23 cellular contexts compared by ENCODE assay signal in the genomic region with DNA sequence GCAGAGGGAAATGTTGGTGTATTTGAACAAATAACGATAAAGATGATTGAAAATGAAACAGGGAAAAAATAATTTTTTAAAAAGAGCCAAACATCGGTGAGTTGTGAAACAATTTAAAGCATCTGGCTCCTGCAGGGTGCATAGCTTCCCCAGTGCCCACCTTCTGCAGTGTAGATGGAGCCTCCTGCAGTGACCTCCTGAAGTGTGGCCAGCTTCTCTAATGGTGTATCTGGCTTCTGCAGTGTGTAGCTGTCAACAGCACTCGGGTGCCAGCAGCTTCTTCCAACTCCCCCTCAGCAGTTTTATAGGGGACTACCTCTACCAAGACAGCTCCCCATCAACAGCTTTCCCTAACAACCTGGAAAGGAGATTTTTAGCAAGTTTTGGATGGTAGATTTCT.
"Had no signal": no experiment of that assay in that cellular context is flagged by ENCODE, and none has a peak within 500 bp of the region (broad histone marks: within the 10 kb centered on the region; RNA-seq: fewer than 3 reads in every experiment).

No MANE protein-coding gene starts in this region.

- H3K9ac ChIP-seq: KMS-11, SK-N-SH had no signal

- H3K36me3 Mint-ChIP-seq: IgD-negative memory B cell, T-cell had no signal

- H3K27ac ChIP-seq: KMS-11, RWPE1 had no signal

- DNase-seq: Kasumi-1, MM.1S, NCI-H1092 treated with DMSO at 0.1 percent for 48 hours, NCI-H1436, NCI-H187, NCI-H2029, NCI-H2081 treated with DMSO at 0.1 percent for 48 hours, NCI-H2171, NCI-H226, NCI-H524, NCI-H526 treated with DMSO at 0.1 percent for 48 hours, NCI-H774, PC-3, SHP77, SK-N-SH, SW 1271, T-cell had no signal

- H3K9me3 ChIP-seq: SK-N-SH had no signal

- ATAC-seq: HepG2, K562, Panc1, PC-3, T-cell had no signal

- H3K27ac Mint-ChIP-seq: IgD-negative memory B cell, T-cell had no signal

- H3K27me3 Mint-ChIP-seq: IgD-negative memory B cell, T-cell had no signal

- H3K4me3 ChIP-seq: K562 had no signal

- H3K4me1 Mint-ChIP-seq: T-cell had no signal

- H3K9me3 Mint-ChIP-seq: T-cell had no signal

- H3K4me3 Mint-ChIP-seq: IgD-negative memory B cell, T-cell had no signal
